In genomic region chr1:44270666-44271628, GRCh38 we compare ENCODE assay signal across 17 cellular contexts. TPM values are rescaled to one million over a fixed set of nuclear protein-coding genes. Genes with fewer than 3 reads are reported as not detected.
A peak's percentile ranks its signal among the peaks of the same experiment; 100 is the strongest.
DNase-seq lines count a peak whose midpoint lies in the region; ATAC-seq and TF ChIP-seq lines count a peak whose summit lies in the region.
"Had no signal": no experiment of that assay in that cellular context is flagged by ENCODE, and none has a peak within 500 bp of the region (broad histone marks: within the 10 kb centered on the region; RNA-seq: fewer than 3 reads in every experiment).

No MANE protein-coding gene starts in this region.

- no peak for TF ChIP-seq POLR2A in erythroblast (IDR thresholded peaks at IDR 0.05; ENCODE audit: low read length)

- ATAC-seq in HG03354 (IDR thresholded peaks at IDR 0.05; ENCODE audit: poor library complexity, severe bottlenecking, unreplicated experiment) (no peak), left lobe of liver (no peak)

- intact Hi-C loops in posterior cingulate gyrus (cut with DNase I) = no loop called here

- peak; percentile 44 for DNase-seq in DMS53 (lab: John Stamatoyannopoulos, UW)
- no peak for DNase-seq in DMS53 treated with DMSO at 0.1 percent for 48 hours (lab: John Stamatoyannopoulos, UW; ENCODE audit: unreplicated experiment)
- DNase-seq in NCI-H2029 treated with DMSO at 0.1 percent for 48 hours (lab: John Stamatoyannopoulos, UW) = peak; percentile 63
- DNase-seq in erythroblast (lab: John Stamatoyannopoulos, UW) = peak; percentile 12 to 17
- peak in 7 of 10 donors; percentile 25 to 93 (median 67) for DNase-seq in posterior cingulate gyrus
- no peak for DNase-seq in left lobe of liver (ENCODE audit: low spot score)
- no peak for DNase-seq in activated CD4-positive, CD25-positive, alpha-beta regulatory T cell (lab: John Stamatoyannopoulos, UW)
- DNase-seq: activated CD4-positive, alpha-beta T cell treated with anti-CD3 and anti-CD28 coated beads for 4 hours; activated gamma-delta T cell treated with Interleukin-2 at 50 U/mL for 16 hours; H7; kidney glomerular epithelial cell; mesendoderm; NCI-H1436; nephron progenitor cell; RPMI8226; stimulated activated CD4-positive, alpha-beta T cell treated with anti-CD3 and anti-CD28 coated beads, Interleukin-4, amount 100 ng/mL, for 4 hours had no signal

RNA-seq across cellular contexts. Expression of gene DMAP1, which starts 57.7 kb away (rescaled TPM):
- 21.1 TPM for total RNA-seq in left lobe of liver

Comparison
In these comparisons a context has a peak if more than half of its experiments do, and no peak if none do; other contexts are left out.
1. DNase-seq: peak in DMS53 (single experiment), NCI-H2029 treated with DMSO at 0.1 percent for 48 hours (single experiment), erythroblast (2 of 2) and posterior cingulate gyrus (7 of 10); none in DMS53 treated with DMSO at 0.1 percent for 48 hours (single experiment), left lobe of liver (single experiment) and activated CD4-positive, CD25-positive, alpha-beta regulatory T cell (0 of 4).